7 cellular contexts compared by ENCODE assay signal in the genomic region with DNA sequence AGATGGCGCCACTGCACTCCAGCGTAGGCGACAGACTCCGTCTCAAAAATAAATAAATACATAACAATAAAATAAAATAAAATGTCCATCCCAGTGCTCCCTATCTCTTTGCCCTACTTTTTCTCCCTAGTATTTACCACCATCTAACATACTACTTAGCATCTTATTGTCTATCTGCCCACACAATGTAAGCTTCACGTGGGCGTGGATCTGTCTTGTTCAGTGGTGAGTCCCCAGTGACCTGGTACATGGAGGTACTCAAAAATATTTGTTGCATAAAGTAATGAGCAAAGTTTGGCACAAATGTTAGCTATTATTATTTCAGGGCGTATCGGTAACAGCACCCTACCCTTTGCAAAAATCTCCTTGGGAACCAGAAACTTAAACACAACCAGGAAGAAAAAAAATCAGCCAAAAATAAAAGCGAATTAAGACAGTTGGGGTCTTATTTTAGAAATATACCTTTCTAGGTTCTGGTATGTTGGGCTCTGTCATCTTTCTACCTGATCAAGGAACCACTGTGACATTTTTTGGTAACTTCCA. TPM values are rescaled to one million over a fixed set of nuclear protein-coding genes. Genes with fewer than 3 reads are reported as not detected.
DNase-seq lines count a peak whose midpoint lies in the region; ATAC-seq and TF ChIP-seq lines count a peak whose summit lies in the region.

No MANE protein-coding gene starts in this region.

- H3K27me3 Mint-ChIP-seq in HFFc6 (ENCODE audit: insufficient read depth), result peaks cover 8% of the 10 kb centered on the region; the same call in 1 of the 2 replicates
- H3K27me3 Mint-ChIP-seq in WTC11 (ENCODE audit: low read depth), result peaks cover 4% of the 10 kb centered on the region; the same call in 1 of the 2 replicates
- H3K27me3 Mint-ChIP-seq in stimulated activated memory B cell treated with anti-CD40 and anti-IgM and Interleukin-4, amounts not matched to agents 10 μg/mL and 1 μg/mL and 100 μg/mL, for 72 hours, result no peaks in the 10 kb centered on the region

- H3K9me3 Mint-ChIP-seq in HFFc6 (no peaks in the 10 kb centered on the region), WTC11 (no peaks in the 10 kb centered on the region)
- no peaks in the 10 kb centered on the region for H3K9me3 Mint-ChIP-seq in stimulated activated memory B cell treated with anti-CD40 and anti-IgM and Interleukin-4, amounts not matched to agents 10 μg/mL and 1 μg/mL and 100 μg/mL, for 72 hours

- DNase-seq in HFFc6, result no peak
- no peak for DNase-seq in WTC11 (ENCODE audit: low spot score)
- DNase-seq in right atrium auricular region (ENCODE audit: low spot score), result no peak
- DNase-seq in glomerular visceral epithelial cell (ENCODE audit: extremely low spot score), result no peak
- no peak for DNase-seq in CD1c-positive myeloid dendritic cell (ENCODE audit: extremely low spot score)

- CTCF ChIA-PET in WTC11 (lab: Charles Lee), result interaction anchor here (2.4 kb wide), 1 partner anchor 23 kb away, joined by 14 read pairs; no protein-coding TSS in a partner anchor

- H3K27ac Mint-ChIP-seq in HFFc6 (no peak overlapping the region; the same call in 1 of the 2 replicates), WTC11 (no peak overlapping the region; the same call in 1 of the 2 replicates)
- H3K27ac Mint-ChIP-seq in stimulated activated memory B cell treated with anti-CD40 and anti-IgM and Interleukin-4, amounts not matched to agents 10 μg/mL and 1 μg/mL and 100 μg/mL, for 72 hours, result peak overlapping the region; percentile 72

- H3K4me3 Mint-ChIP-seq in HFFc6 (peak overlapping the region; percentile 82), WTC11 (peak overlapping the region; percentile 69)
- H3K4me3 Mint-ChIP-seq in stimulated activated memory B cell treated with anti-CD40 and anti-IgM and Interleukin-4, amounts not matched to agents 10 μg/mL and 1 μg/mL and 100 μg/mL, for 72 hours, result peak overlapping the region; percentile 80

- ATAC-seq in WTC11, result no peak
- ATAC-seq in stimulated activated memory B cell treated with anti-CD40 and anti-IgM and Interleukin-4, amounts not matched to agents 10 μg/mL and 1 μg/mL and 100 μg/mL, for 72 hours, result no peak
- ATAC-seq in HG03442 (IDR thresholded peaks at IDR 0.05; ENCODE audit: unreplicated experiment), result no peak

- H3K27me3 ChIP-seq in right atrium auricular region, result no peaks in the 10 kb centered on the region

- peaks cover 0 to 9% of the 10 kb centered on the region in 2 donors for H3K4me1 ChIP-seq in right atrium auricular region

- H3K36me3 ChIP-seq in right atrium auricular region, result no peaks in the 10 kb centered on the region

- TF ChIP-seq CTCF in HFFc6 (IDR thresholded peaks at IDR 0.05), result no peak
- no peak for TF ChIP-seq CTCF in WTC11 (IDR thresholded peaks at IDR 0.05)
- TF ChIP-seq CTCF in right atrium auricular region (IDR thresholded peaks at IDR 0.05), result no peak

- H3K4me1 Mint-ChIP-seq in HFFc6 (ENCODE audit: low read depth) (peaks cover 39% of the 10 kb centered on the region), WTC11 (peaks cover 16% of the 10 kb centered on the region)
- peaks cover 34% of the 10 kb centered on the region for H3K4me1 Mint-ChIP-seq in stimulated activated memory B cell treated with anti-CD40 and anti-IgM and Interleukin-4, amounts not matched to agents 10 μg/mL and 1 μg/mL and 100 μg/mL, for 72 hours

- H3K36me3 Mint-ChIP-seq in HFFc6 (ENCODE audit: low read depth) (0 out of 2 replicates have a peak, but pooled peaks cover 4% of the 10 kb centered on the region), WTC11 (no peaks in the 10 kb centered on the region)
- peaks cover 5% of the 10 kb centered on the region for H3K36me3 Mint-ChIP-seq in stimulated activated memory B cell treated with anti-CD40 and anti-IgM and Interleukin-4, amounts not matched to agents 10 μg/mL and 1 μg/mL and 100 μg/mL, for 72 hours

- no peaks in the 10 kb centered on the region for H3K9me3 ChIP-seq in right atrium auricular region

- peak overlapping the region; percentile 71 to 92 for H3K27ac ChIP-seq in right atrium auricular region

- POLR2A ChIA-PET in WTC11 (lab: Charles Lee), result no interaction called here

- peak overlapping the region; percentile 74 to 84 for H3K4me3 ChIP-seq in right atrium auricular region

TF ChIP-seq in WTC11, 78 proteins besides CTCF, POLR2A, EP300 and RAD21:
- no peak for TF ChIP-seq ZNF121 (CRISPR knock-in tag; IDR thresholded peaks at IDR 0.05)
- TF ChIP-seq ZNF138 (CRISPR knock-in tag; conservative IDR thresholded peaks at IDR 0.05), result no peak
- TF ChIP-seq KAT7 (CRISPR knock-in tag; IDR thresholded peaks at IDR 0.05; ENCODE audit: borderline replicate concordance), result no peak

RNA-seq across cellular contexts. Expression of a gene that starts 0.5 kb away (rescaled TPM):
- 10 to 100 TPM; 43.7 to 47.7 (median 46.3) TPM for total RNA-seq in HFFc6 (2021; fragmentation: NEBNext Ultra II Directional; extraction: Animal tissue kit (Norgen Biotek cat#: 25700))
- total RNA-seq in WTC11 (2021) (26.2 to 28.1 TPM (median 27.3 TPM) in 3 replicates), right atrium auricular region (100 to 1,000 TPM in 1 of 2 donors, 10 to 100 TPM in 1; 56.8 to 134 TPM)

RNA-seq across cellular contexts. Expression of a gene that starts 17.5 kb away (rescaled TPM):
- total RNA-seq in HFFc6 (2021; fragmentation: NEBNext Ultra II Directional; extraction: Animal tissue kit (Norgen Biotek cat#: 25700)), result 1 to 10 TPM; 6.9 to 7.6 (median 7.4) TPM
- total RNA-seq in WTC11 (2021) (15.0 to 19.5 TPM (median 15.7 TPM) in 3 replicates), right atrium auricular region (1 to 10 TPM; 2.2 to 3.6 TPM)
